In genomic region chr3:141659821-141660597, GRCh38 we compare ENCODE assay signal across 8 cellular contexts.
DNase-seq lines count a peak whose midpoint lies in the region; ATAC-seq, FAIRE-seq and TF ChIP-seq lines count a peak whose summit lies in the region.

No MANE protein-coding gene starts in this region.

- H3K4me3 ChIP-seq in heart right ventricle (peak overlapping the region; percentile 37 to 62 (median 60)), osteoblast (ENCODE audit: insufficient read depth, low read length) (peak overlapping the region; percentile 76)

- peaks cover 60% of the 10 kb centered on the region for H3K27me3 Mint-ChIP-seq in activated T-helper 1 cell treated with anti-CD3 and anti-CD28 coated beads, Interleukin-12 subunit alpha, Interleukin-12 subunit beta, Interleukin-2, Interleukin-4 antibody, amounts not matched to agents 30 ng/mL and 10 ng/mL and 1 ng/mL, durations not matched to agents 14 hours and 24 hours and 36 hours (ENCODE audit: insufficient read depth)

- H3K36me3 Mint-ChIP-seq in activated T-helper 1 cell treated with anti-CD3 and anti-CD28 coated beads, Interleukin-12 subunit alpha, Interleukin-12 subunit beta, Interleukin-2, Interleukin-4 antibody, amounts not matched to agents 30 ng/mL and 10 ng/mL and 1 ng/mL, durations not matched to agents 14 hours and 24 hours and 36 hours (ENCODE audit: low read depth), result no peaks in the 10 kb centered on the region

- H3K9me3 Mint-ChIP-seq in activated T-helper 1 cell treated with anti-CD3 and anti-CD28 coated beads, Interleukin-12 subunit alpha, Interleukin-12 subunit beta, Interleukin-2, Interleukin-4 antibody, amounts not matched to agents 30 ng/mL and 10 ng/mL and 1 ng/mL, durations not matched to agents 14 hours and 24 hours and 36 hours, result no peaks in the 10 kb centered on the region

- H3K4me1 Mint-ChIP-seq in activated T-helper 1 cell treated with anti-CD3 and anti-CD28 coated beads, Interleukin-12 subunit alpha, Interleukin-12 subunit beta, Interleukin-2, Interleukin-4 antibody, amounts not matched to agents 30 ng/mL and 10 ng/mL and 1 ng/mL, durations not matched to agents 14 hours and 24 hours and 36 hours (ENCODE audit: low read depth), result no peaks in the 10 kb centered on the region

- intact Hi-C loops in activated T-helper 1 cell treated with anti-CD3 and anti-CD28 coated beads, Interleukin-12 subunit alpha, Interleukin-12 subunit beta, Interleukin-2, Interleukin-4 antibody, amounts not matched to agents 30 ng/mL and 10 ng/mL and 1 ng/mL, durations not matched to agents 14 hours and 24 hours and 36 hours (cut with micrococcal nuclease), result no loop called here
- intact Hi-C loops in heart right ventricle (cut with DNase I), result no loop called here

- FAIRE-seq in D721Med (lab: Jason Lieb, UNC), result no peak

- peak overlapping the region; percentile 45 for H3K4me3 Mint-ChIP-seq in activated T-helper 1 cell treated with anti-CD3 and anti-CD28 coated beads, Interleukin-12 subunit alpha, Interleukin-12 subunit beta, Interleukin-2, Interleukin-4 antibody, amounts not matched to agents 30 ng/mL and 10 ng/mL and 1 ng/mL, durations not matched to agents 14 hours and 24 hours and 36 hours

- H3K9me3 ChIP-seq in heart right ventricle (peaks cover 0 to 9% (median 0%) of the 10 kb centered on the region in 11 donors), osteoblast (ENCODE audit: low read depth, low read length) (peaks cover 2% of the 10 kb centered on the region)

- no peaks in the 10 kb centered on the region for H3K36me3 ChIP-seq in heart right ventricle
- H3K36me3 ChIP-seq in osteoblast (ENCODE audit: insufficient read depth, low read length), result no peaks in the 10 kb centered on the region

- peak overlapping the region; percentile 94 for H3K4me2 ChIP-seq in osteoblast (ENCODE audit: insufficient read depth, low read length)

- DNase-seq in D721Med (ENCODE audit: insufficient read length, low spot score) (peak; percentile 41), LoVo (ENCODE audit: low spot score) (peak; percentile 69), heart right ventricle (peak; percentile 55 to 70), osteoblast (ENCODE audit: insufficient read length, low spot score, missing footprints) (peak; percentile 88), HUDEP-2 (lab: John Stamatoyannopoulos, UW; ENCODE audit: unreplicated experiment in 76 of 76) (no peak), NCI-H128 (lab: John Stamatoyannopoulos, UW; ENCODE audit: unreplicated experiment) (no peak)
- DNase-seq in activated T-helper 1 cell treated with anti-CD3 and anti-CD28 coated beads, Interleukin-12 subunit alpha, Interleukin-12 subunit beta, Interleukin-2, Interleukin-4 antibody, amounts not matched to agents 30 ng/mL and 10 ng/mL and 1 ng/mL, durations not matched to agents 14 hours and 24 hours and 36 hours (ENCODE audit: low spot score), result no peak

- H4K20me1 ChIP-seq in osteoblast (ENCODE audit: insufficient read depth, low read length), result no peaks in the 10 kb centered on the region

- H3K27ac Mint-ChIP-seq in activated T-helper 1 cell treated with anti-CD3 and anti-CD28 coated beads, Interleukin-12 subunit alpha, Interleukin-12 subunit beta, Interleukin-2, Interleukin-4 antibody, amounts not matched to agents 30 ng/mL and 10 ng/mL and 1 ng/mL, durations not matched to agents 14 hours and 24 hours and 36 hours, result no peak overlapping the region

- ATAC-seq in heart right ventricle (peak; percentile 88 to 96 (median 92)), HG03135 (IDR thresholded peaks at IDR 0.05; ENCODE audit: unreplicated experiment) (no peak)

- peak overlapping the region; percentile 94 for H2AFZ ChIP-seq in osteoblast (ENCODE audit: low read length)

- H3K4me1 ChIP-seq in heart right ventricle (peaks cover 0 to 29% (median 13%) of the 10 kb centered on the region in 9 donors), osteoblast (ENCODE audit: insufficient read depth, low read length) (peaks cover 15% of the 10 kb centered on the region)

- TF ChIP-seq CTCF in D721Med (IDR thresholded peaks at IDR 0.05; ENCODE audit: insufficient read depth, missing control alignments), result no peak
- no peak for TF ChIP-seq CTCF in heart right ventricle (IDR thresholded peaks at IDR 0.05)
- TF ChIP-seq CTCF in osteoblast (IDR thresholded peaks at IDR 0.05; ENCODE audit: extremely low read depth, low read depth, low read length), result no peak

- WGBS in heart right ventricle, 2 donors, result 1% methylated on average over 64 of the region's 64 CpGs

- H3K27ac ChIP-seq in heart right ventricle, result peak overlapping the region in 6 of 10 donors; percentile 3 to 49 (median 31)
- no peak overlapping the region for H3K27ac ChIP-seq in osteoblast (ENCODE audit: low read depth, low read length)

- H3K27me3 ChIP-seq in heart right ventricle (peaks cover 0 to 34% (median 0%) of the 10 kb centered on the region in 7 donors), osteoblast (ENCODE audit: insufficient read depth, low read length) (peaks cover 46% of the 10 kb centered on the region)

- no peaks in the 10 kb centered on the region for H3K79me2 ChIP-seq in osteoblast (ENCODE audit: insufficient read depth, low read length)

Comparison
In these comparisons a context has a peak if more than half of its experiments do, and no peak if none do; other contexts are left out.
1. DNase-seq: peak in D721Med (single experiment), LoVo (single experiment), heart right ventricle (2 of 2) and osteoblast (single experiment); none in activated T-helper 1 cell treated with anti-CD3 and anti-CD28 coated beads, Interleukin-12 subunit alpha, Interleukin-12 subunit beta, Interleukin-2, Interleukin-4 antibody, amounts not matched to agents 30 ng/mL and 10 ng/mL and 1 ng/mL, durations not matched to agents 14 hours and 24 hours and 36 hours (single experiment), HUDEP-2 (0 of 76) and NCI-H128 (single experiment).